Comparison of ENCODE assay signal across 1 cellular context in genomic region chr5:21895766-21896165, GRCh38.
TF ChIP-seq lines count a peak whose summit lies in the region.

No MANE protein-coding gene starts in this region.

TF ChIP-seq in H1, 55 proteins besides CTCF, POLR2A, EP300 and RAD21 (continued from another document):
- TF ChIP-seq SP4 (IDR thresholded peaks at IDR 0.05; ENCODE audit: low read length) (no peak), USF2 (IDR thresholded peaks at IDR 0.05; ENCODE audit: low read length) (no peak), ASH2L (IDR thresholded peaks at IDR 0.05; ENCODE audit: low read length) (no peak), RFX5 (IDR thresholded peaks at IDR 0.05; ENCODE audit: borderline replicate concordance, low read depth, low read length) (no peak), TCF12 (IDR thresholded peaks at IDR 0.05; ENCODE audit: low read depth, low read length) (no peak), CEBPB (IDR thresholded peaks at IDR 0.05; ENCODE audit: low read depth, low read length) (no peak), CBX8 (IDR thresholded peaks at IDR 0.05; ENCODE audit: borderline replicate concordance, low read depth, low read length) (no peak)
